In the genomic region with DNA sequence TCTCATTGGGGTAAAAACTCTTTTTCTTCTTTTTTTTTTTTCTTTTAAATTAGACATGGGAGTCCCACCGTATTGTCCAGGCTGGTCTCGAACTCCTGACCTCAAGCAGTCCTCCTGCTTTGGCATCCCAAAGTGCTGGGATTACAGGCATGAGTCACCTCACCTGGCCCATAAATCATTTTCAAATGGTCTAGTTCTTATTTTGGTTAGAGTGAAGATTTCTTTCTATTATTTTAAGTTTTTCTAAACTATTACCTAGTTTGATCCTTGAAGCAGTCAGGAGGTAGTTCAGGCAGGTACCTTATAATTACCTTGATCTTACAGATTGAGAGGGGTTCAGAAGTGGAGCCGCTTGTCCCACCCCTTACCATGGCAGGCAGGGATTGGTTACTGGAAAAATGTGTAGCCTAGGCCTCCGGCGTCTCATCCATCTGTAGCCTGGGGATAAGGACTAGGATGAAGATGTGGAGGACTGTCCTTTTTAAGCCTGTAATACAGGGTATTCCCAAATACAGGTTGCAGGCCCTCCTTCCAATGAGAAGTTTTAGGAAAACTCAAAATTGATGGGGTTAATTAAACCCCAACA, we compare ENCODE assay signal across 10 cellular contexts. TPM values are rescaled to one million over a fixed set of nuclear protein-coding genes. Genes with fewer than 3 reads are reported as not detected.
DNase-seq lines count a peak whose midpoint lies in the region; ATAC-seq and TF ChIP-seq lines count a peak whose summit lies in the region.
"Had no signal": no experiment of that assay in that cellular context is flagged by ENCODE, and none has a peak within 500 bp of the region (broad histone marks: within the 10 kb centered on the region; RNA-seq: fewer than 3 reads in every experiment).

No MANE protein-coding gene starts in this region.

- 72% methylated on average over 5 of the region's 5 CpGs for WGBS in SK-N-SH (ENCODE audit: low lambda C conversion rate)

- CTCF ChIA-PET in SK-N-SH (lab: Yijun Ruan, JAX), result no interaction called here

- peaks cover 41% of the 10 kb centered on the region for H3K36me3 Mint-ChIP-seq in effector memory CD8-positive, alpha-beta T cell (ENCODE audit: insufficient read depth)

- H3K79me2 ChIP-seq in SK-N-SH (ENCODE audit: insufficient read depth), result peaks cover 30% of the 10 kb centered on the region

- H3K4me1 Mint-ChIP-seq in effector memory CD8-positive, alpha-beta T cell (ENCODE audit: low read depth in 2 of 2), result peaks cover 31 to 34% of the 10 kb centered on the region in 2 donors

- H3K9me3 Mint-ChIP-seq in effector memory CD8-positive, alpha-beta T cell, result no peaks in the 10 kb centered on the region

- peak overlapping the region; percentile 81 for H3K4me2 ChIP-seq in SK-N-SH

- peak overlapping the region in 1 of 2 experiments; percentile 72; a peak in 1 of 4 replicates for H3K27ac ChIP-seq in SK-N-SH (ENCODE audit: low read depth in 2 of 2, low read length in 1 of 2)
- H3K27ac ChIP-seq: 22Rv1 had no signal

- H3K9me3 ChIP-seq in SK-N-SH, result no peaks in the 10 kb centered on the region

- no peak for TF ChIP-seq CTCF in SK-N-SH (IDR thresholded peaks at IDR 0.05)
- no peak for TF ChIP-seq CTCF in retinal pigment epithelial cell (conservative IDR thresholded peaks at IDR 0.05; ENCODE audit: low read depth, low read length)

- peak overlapping the region; percentile 95; the same call in 1 of the 2 replicates for H3K9ac ChIP-seq in SK-N-SH

- no peaks in the 10 kb centered on the region for H3K9me2 ChIP-seq in SK-N-SH

- H3F3A ChIP-seq in SK-N-SH (replicated peaks; ENCODE audit: insufficient read depth), result peaks cover 39% of the 10 kb centered on the region

- DNase-seq in SK-N-SH (no peak), NCI-H82 treated with DMSO at 0.1 percent for 48 hours (lab: John Stamatoyannopoulos, UW; ENCODE audit: unreplicated experiment) (peak; percentile 24), retinal pigment epithelial cell (ENCODE audit: low read depth) (no peak), ecto neural progenitor cell (ENCODE audit: low spot score) (no peak), NOMO-1 treated with DMSO at 0.1 percent for 48 hours (lab: John Stamatoyannopoulos, UW; ENCODE audit: unreplicated experiment) (no peak)
- no peak for DNase-seq in effector memory CD8-positive, alpha-beta T cell
- DNase-seq: activated CD4-positive, alpha-beta T cell treated with anti-CD3 and anti-CD28 coated beads, Interleukin-2, amount 50 U/mL, for 1 hour had no signal

- peak overlapping the region; percentile 71 to 74 for H3K4me3 Mint-ChIP-seq in effector memory CD8-positive, alpha-beta T cell

- H3K27ac Mint-ChIP-seq in effector memory CD8-positive, alpha-beta T cell, result peak overlapping the region; percentile 44 to 81

- no peak overlapping the region for H2AFZ ChIP-seq in SK-N-SH (ENCODE audit: low read depth)

- H4K20me1 ChIP-seq in SK-N-SH (ENCODE audit: insufficient read depth), result no peaks in the 10 kb centered on the region

- no peaks in the 10 kb centered on the region for H3K27me3 ChIP-seq in SK-N-SH (ENCODE audit: insufficient read depth)

- peak overlapping the region in 1 of 2 experiments; percentile 82; a peak in 1 of 4 replicates for H3K4me3 ChIP-seq in SK-N-SH (ENCODE audit: low read depth in 2 of 2, low read length in 1 of 2)
- peak overlapping the region; percentile 78 for H3K4me3 ChIP-seq in retinal pigment epithelial cell (ENCODE audit: low read length)

- H3K36me3 ChIP-seq in SK-N-SH (replicated peaks in 1 of 2; ENCODE audit: control insufficient read depth in 1 of 2, insufficient read depth in 2 of 2, low read length in 1 of 2), result peaks cover 11 to 17% of the 10 kb centered on the region in 2 experiments

- POLR2A ChIA-PET in SK-N-SH (lab: Yijun Ruan, JAX), result no interaction called here

- ATAC-seq in SK-N-SH treated with all-trans-retinoic acid at 6 μM for 48 hours, result no peak
- ATAC-seq in effector memory CD8-positive, alpha-beta T cell (replicated peaks), result no peak
- no peak for ATAC-seq in HG02884 (IDR thresholded peaks at IDR 0.05; ENCODE audit: unreplicated experiment)

- no peak for TF ChIP-seq RAD21 in SK-N-SH (IDR thresholded peaks at IDR 0.05; ENCODE audit: low read length)

- peaks cover 11 to 44% of the 10 kb centered on the region in 2 experiments for H3K4me1 ChIP-seq in SK-N-SH (ENCODE audit: control insufficient read depth in 1 of 2, insufficient read depth in 2 of 2, low read depth in 1 of 2, low read length in 1 of 2)

- H3K27me3 Mint-ChIP-seq in effector memory CD8-positive, alpha-beta T cell, result no peaks in the 10 kb centered on the region

- TF ChIP-seq EP300 in SK-N-SH (IDR thresholded peaks at IDR 0.05; ENCODE audit: borderline replicate concordance in 1 of 2, low read depth in 1 of 2, low read length in 1 of 2), result no peak

TF ChIP-seq in SK-N-SH, 30 proteins besides CTCF, POLR2A, EP300 and RAD21:
- TF ChIP-seq MXI1 (IDR thresholded peaks at IDR 0.05; ENCODE audit: low read depth, low read length), result no peak
- no peak for TF ChIP-seq GATA2 (CRISPR knock-in tag; IDR thresholded peaks at IDR 0.05)
- TF ChIP-seq SIN3A (IDR thresholded peaks at IDR 0.05; ENCODE audit: borderline replicate concordance, low read depth, low read length), result no peak
- TF ChIP-seq, protein P1, sequence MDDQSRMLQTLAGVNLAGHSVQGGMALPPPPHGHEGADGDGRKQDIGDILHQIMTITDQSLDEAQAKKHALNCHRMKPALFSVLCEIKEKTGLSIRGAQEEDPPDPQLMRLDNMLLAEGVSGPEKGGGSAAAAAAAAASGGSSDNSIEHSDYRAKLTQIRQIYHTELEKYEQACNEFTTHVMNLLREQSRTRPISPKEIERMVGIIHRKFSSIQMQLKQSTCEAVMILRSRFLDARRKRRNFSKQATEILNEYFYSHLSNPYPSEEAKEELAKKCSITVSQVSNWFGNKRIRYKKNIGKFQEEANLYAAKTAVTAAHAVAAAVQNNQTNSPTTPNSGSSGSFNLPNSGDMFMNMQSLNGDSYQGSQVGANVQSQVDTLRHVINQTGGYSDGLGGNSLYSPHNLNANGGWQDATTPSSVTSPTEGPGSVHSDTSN (IDR thresholded peaks at IDR 0.05), result 0 out of 2 replicates have a peak, but pooled peaks have one; percentile 26
- TF ChIP-seq FOSL2 (IDR thresholded peaks at IDR 0.05; ENCODE audit: borderline replicate concordance, low read depth), result peak; percentile 40; the same call in 1 of the 2 replicates
TF ChIP-seq in SK-N-SH: peak in this region for 2.

TF ChIP-seq in SK-N-SH treated with all-trans-retinoic acid at 6 μM for 48 hours, 23 proteins besides CTCF, POLR2A, EP300 and RAD21 (continues in another document):
- TF ChIP-seq TOX (CRISPR knock-in tag; IDR thresholded peaks at IDR 0.05; ENCODE audit: borderline replicate concordance) (no peak), SNAI2 (CRISPR knock-in tag; IDR thresholded peaks at IDR 0.05) (no peak), ARNTL (CRISPR knock-in tag; IDR thresholded peaks at IDR 0.05; ENCODE audit: borderline replicate concordance, low read depth) (no peak), ZNF70 (CRISPR knock-in tag; IDR thresholded peaks at IDR 0.05) (no peak), CSDC2 (CRISPR knock-in tag; IDR thresholded peaks at IDR 0.05) (no peak), ZNF8 (CRISPR knock-in tag; IDR thresholded peaks at IDR 0.05) (no peak), OSR1 (CRISPR knock-in tag; IDR thresholded peaks at IDR 0.05) (no peak), GLIS3 (CRISPR knock-in tag; IDR thresholded peaks at IDR 0.05) (no peak), ISL1 (CRISPR knock-in tag; IDR thresholded peaks at IDR 0.05) (no peak), TCF4 (CRISPR knock-in tag; IDR thresholded peaks at IDR 0.05; ENCODE audit: borderline replicate concordance) (no peak)
- TF ChIP-seq, protein P2, sequence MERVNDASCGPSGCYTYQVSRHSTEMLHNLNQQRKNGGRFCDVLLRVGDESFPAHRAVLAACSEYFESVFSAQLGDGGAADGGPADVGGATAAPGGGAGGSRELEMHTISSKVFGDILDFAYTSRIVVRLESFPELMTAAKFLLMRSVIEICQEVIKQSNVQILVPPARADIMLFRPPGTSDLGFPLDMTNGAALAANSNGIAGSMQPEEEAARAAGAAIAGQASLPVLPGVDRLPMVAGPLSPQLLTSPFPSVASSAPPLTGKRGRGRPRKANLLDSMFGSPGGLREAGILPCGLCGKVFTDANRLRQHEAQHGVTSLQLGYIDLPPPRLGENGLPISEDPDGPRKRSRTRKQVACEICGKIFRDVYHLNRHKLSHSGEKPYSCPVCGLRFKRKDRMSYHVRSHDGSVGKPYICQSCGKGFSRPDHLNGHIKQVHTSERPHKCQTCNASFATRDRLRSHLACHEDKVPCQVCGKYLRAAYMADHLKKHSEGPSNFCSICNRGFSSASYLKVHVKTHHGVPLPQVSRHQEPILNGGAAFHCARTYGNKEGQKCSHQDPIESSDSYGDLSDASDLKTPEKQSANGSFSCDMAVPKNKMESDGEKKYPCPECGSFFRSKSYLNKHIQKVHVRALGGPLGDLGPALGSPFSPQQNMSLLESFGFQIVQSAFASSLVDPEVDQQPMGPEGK (CRISPR knock-in tag; IDR thresholded peaks at IDR 0.05; ENCODE audit: borderline replicate concordance), result no peak
- TF ChIP-seq, protein P3, sequence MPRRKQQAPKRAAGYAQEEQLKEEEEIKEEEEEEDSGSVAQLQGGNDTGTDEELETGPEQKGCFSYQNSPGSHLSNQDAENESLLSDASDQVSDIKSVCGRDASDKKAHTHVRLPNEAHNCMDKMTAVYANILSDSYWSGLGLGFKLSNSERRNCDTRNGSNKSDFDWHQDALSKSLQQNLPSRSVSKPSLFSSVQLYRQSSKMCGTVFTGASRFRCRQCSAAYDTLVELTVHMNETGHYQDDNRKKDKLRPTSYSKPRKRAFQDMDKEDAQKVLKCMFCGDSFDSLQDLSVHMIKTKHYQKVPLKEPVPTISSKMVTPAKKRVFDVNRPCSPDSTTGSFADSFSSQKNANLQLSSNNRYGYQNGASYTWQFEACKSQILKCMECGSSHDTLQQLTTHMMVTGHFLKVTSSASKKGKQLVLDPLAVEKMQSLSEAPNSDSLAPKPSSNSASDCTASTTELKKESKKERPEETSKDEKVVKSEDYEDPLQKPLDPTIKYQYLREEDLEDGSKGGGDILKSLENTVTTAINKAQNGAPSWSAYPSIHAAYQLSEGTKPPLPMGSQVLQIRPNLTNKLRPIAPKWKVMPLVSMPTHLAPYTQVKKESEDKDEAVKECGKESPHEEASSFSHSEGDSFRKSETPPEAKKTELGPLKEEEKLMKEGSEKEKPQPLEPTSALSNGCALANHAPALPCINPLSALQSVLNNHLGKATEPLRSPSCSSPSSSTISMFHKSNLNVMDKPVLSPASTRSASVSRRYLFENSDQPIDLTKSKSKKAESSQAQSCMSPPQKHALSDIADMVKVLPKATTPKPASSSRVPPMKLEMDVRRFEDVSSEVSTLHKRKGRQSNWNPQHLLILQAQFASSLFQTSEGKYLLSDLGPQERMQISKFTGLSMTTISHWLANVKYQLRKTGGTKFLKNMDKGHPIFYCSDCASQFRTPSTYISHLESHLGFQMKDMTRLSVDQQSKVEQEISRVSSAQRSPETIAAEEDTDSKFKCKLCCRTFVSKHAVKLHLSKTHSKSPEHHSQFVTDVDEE (CRISPR knock-in tag; IDR thresholded peaks at IDR 0.05), result no peak

RNA-seq across cellular contexts. Expression of a gene that starts 2.7 kb away (rescaled TPM):
- 185 and 433 TPM in 2 replicates for polyA plus RNA-seq in SK-N-SH (2012; rRNA removed)
- 168 and 262 TPM in 2 replicates for polyA plus RNA-seq in SK-N-SH (2012; cell fraction: cytosol; rRNA removed)
- 132 and 146 TPM in 2 replicates for polyA plus RNA-seq in SK-N-SH (2012; cell fraction: nucleus; rRNA removed)

RNA-seq across cellular contexts. Expression of a gene that starts 9.5 kb away (rescaled TPM):
- polyA plus RNA-seq in SK-N-SH (2012; rRNA removed), result 50.2 and 52.2 TPM in 2 replicates
- polyA plus RNA-seq in SK-N-SH (2012; cell fraction: cytosol; rRNA removed), result 20.6 and 31.3 TPM in 2 replicates
- 41.8 and 68.7 TPM in 2 replicates for polyA plus RNA-seq in SK-N-SH (2012; cell fraction: nucleus; rRNA removed)
